Comparison of ENCODE assay signal across 19 cellular contexts in the genomic region with DNA sequence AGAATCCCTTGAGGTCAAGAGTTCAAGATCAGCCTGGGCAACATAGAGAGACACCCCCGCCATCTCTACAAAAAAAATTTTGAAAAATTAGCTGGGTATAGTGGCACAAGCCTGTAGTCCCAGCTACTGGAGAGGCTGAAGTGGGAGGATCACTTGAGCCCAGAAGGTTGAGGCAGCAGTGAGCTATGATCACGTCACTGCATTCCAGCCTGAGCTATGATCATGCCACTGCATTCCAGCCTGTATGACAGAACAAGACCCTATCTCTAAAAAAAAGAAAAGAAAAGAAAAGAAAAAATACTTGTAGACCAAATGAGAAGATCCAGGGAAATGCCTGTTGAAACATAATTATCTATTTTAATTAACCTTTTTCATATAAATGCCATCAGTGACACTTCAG.
DNase-seq lines count a peak whose midpoint lies in the region; ATAC-seq and TF ChIP-seq lines count a peak whose summit lies in the region.
"Had no signal": no experiment of that assay in that cellular context is flagged by ENCODE, and none has a peak within 500 bp of the region (broad histone marks: within the 10 kb centered on the region; RNA-seq: fewer than 3 reads in every experiment).

No MANE protein-coding gene starts in this region.

- intact Hi-C loops in posterior cingulate gyrus (cut with DNase I): no loop called here

- TF ChIP-seq CTCF in astrocyte of the spinal cord (IDR thresholded peaks at IDR 0.05; ENCODE audit: low read depth, low read length) (no peak), foreskin keratinocyte (conservative IDR thresholded peaks at IDR 0.05) (no peak)

- H3K27ac ChIP-seq in ACC112 (ENCODE audit: low read depth, low read length) (peak overlapping the region; percentile 34; the same call in 1 of the 2 replicates), foreskin keratinocyte (no peak overlapping the region)
- H3K27ac ChIP-seq: adrenal gland, coronary artery, epithelial cell of prostate, hepatocyte, right atrium auricular region, upper lobe of right lung had no signal

- no peaks in the 10 kb centered on the region for H3K36me3 ChIP-seq in ACC112 (ENCODE audit: insufficient read depth, low read length)
- H3K36me3 ChIP-seq: adrenal gland, right atrium auricular region, upper lobe of right lung had no signal

- H3K4me1 ChIP-seq in ACC112 (ENCODE audit: control insufficient read depth, insufficient read depth, low read length, unreplicated experiment) (peaks cover 6% of the 10 kb centered on the region), foreskin keratinocyte (no peaks in the 10 kb centered on the region)
- H3K4me1 ChIP-seq: right atrium auricular region, upper lobe of right lung had no signal

- H3K79me2 ChIP-seq in ACC112 (ENCODE audit: control insufficient read depth, insufficient read depth, low read length, unreplicated experiment): no peaks in the 10 kb centered on the region
- H3K79me2 ChIP-seq: hepatocyte had no signal

- no peaks in the 10 kb centered on the region for H3K27me3 ChIP-seq in ACC112 (ENCODE audit: insufficient read depth, low read length)
- H3K27me3 ChIP-seq in foreskin keratinocyte: no peaks in the 10 kb centered on the region
- H3K27me3 ChIP-seq: adrenal gland, hepatocyte, right atrium auricular region, upper lobe of right lung had no signal

- in situ Hi-C loops in astrocyte of the spinal cord (cut with HindIII; ENCODE audit: low sequenced_read_pairs): no loop called here

- H3K4me3 ChIP-seq in ACC112 (ENCODE audit: low read depth, low read length) (no peak overlapping the region), astrocyte of the spinal cord (ENCODE audit: low read depth, low read length) (no peak overlapping the region)
- H3K4me3 ChIP-seq: adrenal gland, coronary artery, hepatocyte, right atrium auricular region, upper lobe of right lung had no signal

- peak; percentile 50 for ATAC-seq in foreskin keratinocyte
- ATAC-seq in esophagus mucosa: no peak
- ATAC-seq in HG03565 (IDR thresholded peaks at IDR 0.05; ENCODE audit: unreplicated experiment): no peak
- no peak for ATAC-seq in GM18511 (IDR thresholded peaks at IDR 0.05; ENCODE audit: unreplicated experiment)
- ATAC-seq: upper lobe of right lung had no signal

- DNase-seq in LHCN-M2 (ENCODE audit: low read depth) (peak; percentile 61), astrocyte of the spinal cord (ENCODE audit: low read depth, low spot score) (peak; percentile 73), foreskin keratinocyte (peak in 1 of 2 donors; percentile 56), posterior cingulate gyrus (no peak)
- DNase-seq: activated CD4-positive, CD25-positive, alpha-beta regulatory T cell; adrenal gland; CD4-positive, CD25-positive, alpha-beta regulatory T cell; NCI-H1930; NCI-H510A treated with DMSO at 0.1 percent for 48 hours; SIG-M5; upper lobe of right lung had no signal

- H2AFZ ChIP-seq in ACC112 (ENCODE audit: low read length, unreplicated experiment): peak overlapping the region; percentile 56
- H2AFZ ChIP-seq: hepatocyte had no signal

Comparison
In these comparisons a context has a peak if more than half of its experiments do, and no peak if none do; other contexts are left out.
1. DNase-seq: peak in LHCN-M2 (single experiment) and astrocyte of the spinal cord (single experiment); none in posterior cingulate gyrus (0 of 10).